In genomic region chr6:19796452-19796851, GRCh38 we compare ENCODE assay signal across 7 cellular contexts. TPM values are rescaled to one million over a fixed set of nuclear protein-coding genes. Genes with fewer than 3 reads are reported as not detected.
"Had no signal": no experiment of that assay in that cellular context is flagged by ENCODE, and none has a peak within 500 bp of the region (broad histone marks: within the 10 kb centered on the region; RNA-seq: fewer than 3 reads in every experiment).

No MANE protein-coding gene starts in this region.

- H3K4me2 ChIP-seq: GM23338 had no signal

- ATAC-seq: GM23338, HepG2, K562 had no signal

- H2AFZ ChIP-seq: GM23338 had no signal

- DNase-seq: H9, HCEC 1CT, KG1 had no signal

- H3K27ac ChIP-seq: HL-60 had no signal

- H3K4me3 ChIP-seq: GM23338, K562 had no signal

RNA-seq across cellular contexts. Expression of gene ID4, which starts 40.7 kb away (rescaled TPM):
- total RNA-seq: K562 had no signal
- polyA plus RNA-seq: K562 had no signal
